26 cellular contexts compared by ENCODE assay signal in the genomic region with DNA sequence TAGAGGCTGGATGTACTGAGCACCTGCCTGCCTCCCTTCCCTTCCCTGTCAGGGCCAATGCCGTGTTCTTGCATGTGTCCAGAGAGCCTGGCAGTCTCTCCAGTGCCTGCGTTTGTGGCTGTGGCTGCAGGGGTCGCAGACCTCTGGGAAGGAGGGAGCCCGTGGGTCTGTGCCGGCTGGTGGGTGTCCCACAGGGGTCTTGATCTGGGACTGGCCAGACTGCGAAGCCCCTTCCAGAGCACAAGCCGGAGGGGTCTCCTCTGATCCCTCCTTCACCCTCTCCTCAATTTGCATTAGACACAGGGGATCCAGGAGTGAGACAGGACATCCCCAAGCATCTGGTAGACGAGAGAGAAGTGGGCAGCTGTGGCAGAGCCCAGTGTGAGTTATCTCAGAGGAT.
"Had no signal": no experiment of that assay in that cellular context is flagged by ENCODE, and none has a peak within 500 bp of the region (broad histone marks: within the 10 kb centered on the region; RNA-seq: fewer than 3 reads in every experiment).

No MANE protein-coding gene starts in this region.

- H3K9ac ChIP-seq: SK-N-SH had no signal

- H3K4me3 ChIP-seq: body of pancreas, esophagus squamous epithelium, ovary, psoas muscle, thoracic aorta had no signal

- H3K36me3 ChIP-seq: esophagus squamous epithelium, ovary, thoracic aorta had no signal

- ATAC-seq: activated CD4-positive, CD25-positive, alpha-beta regulatory T cell treated with anti-CD3 and anti-CD28 coated beads, Interleukin-2, amount 50 U/mL, for 24 hours; activated T-helper 17 cell treated with anti-CD3 and anti-CD28 coated beads, Interleukin-2, amount 50 U/mL, for 72 hours; body of pancreas; left cardiac atrium; left ventricle myocardium superior; psoas muscle had no signal

- H3K4me1 ChIP-seq: body of pancreas, psoas muscle had no signal

- H3K27ac ChIP-seq: body of pancreas, epithelial cell of prostate, esophagus squamous epithelium, ovary, psoas muscle, thoracic aorta, VCaP had no signal

- H3K9me3 ChIP-seq: body of pancreas, esophagus squamous epithelium, ovary, psoas muscle, thoracic aorta had no signal

- H3K27me3 ChIP-seq: body of pancreas, esophagus squamous epithelium, ovary had no signal

- H3K9me2 ChIP-seq: SK-N-SH had no signal

- DNase-seq: activated CD4-positive, alpha-beta memory T cell treated with anti-CD3 and anti-CD28 coated beads for 36 hours; activated CD4-positive, alpha-beta T cell treated with anti-CD3 and anti-CD28 coated beads for 48 hours; activated CD8-positive, alpha-beta memory T cell treated with anti-CD3 and anti-CD28 coated beads, Interleukin-2, amount 50 U/mL, for 4 hours; activated naive CD4-positive, alpha-beta T cell; activated T-cell treated with anti-CD3 and anti-CD28 coated beads, Interleukin-2, amount 50 U/mL, for 4 hours; anterior cingulate cortex; body of pancreas; effector CD8-positive, alpha-beta T cell; esophagus squamous epithelium; foreskin melanocyte; islet precursor cell; left cardiac atrium; left ventricle myocardium superior; mammary epithelial cell; naive B cell; ovary; SK-N-SH; stimulated activated naive CD4-positive, alpha-beta T cell treated with Interleukin-2 at 50 U/mL for 16 hours; SW 1271; T-helper 9 cell had no signal

- H3K4me2 ChIP-seq: SK-N-SH had no signal
